26 cellular contexts compared by ENCODE assay signal in the genomic region with DNA sequence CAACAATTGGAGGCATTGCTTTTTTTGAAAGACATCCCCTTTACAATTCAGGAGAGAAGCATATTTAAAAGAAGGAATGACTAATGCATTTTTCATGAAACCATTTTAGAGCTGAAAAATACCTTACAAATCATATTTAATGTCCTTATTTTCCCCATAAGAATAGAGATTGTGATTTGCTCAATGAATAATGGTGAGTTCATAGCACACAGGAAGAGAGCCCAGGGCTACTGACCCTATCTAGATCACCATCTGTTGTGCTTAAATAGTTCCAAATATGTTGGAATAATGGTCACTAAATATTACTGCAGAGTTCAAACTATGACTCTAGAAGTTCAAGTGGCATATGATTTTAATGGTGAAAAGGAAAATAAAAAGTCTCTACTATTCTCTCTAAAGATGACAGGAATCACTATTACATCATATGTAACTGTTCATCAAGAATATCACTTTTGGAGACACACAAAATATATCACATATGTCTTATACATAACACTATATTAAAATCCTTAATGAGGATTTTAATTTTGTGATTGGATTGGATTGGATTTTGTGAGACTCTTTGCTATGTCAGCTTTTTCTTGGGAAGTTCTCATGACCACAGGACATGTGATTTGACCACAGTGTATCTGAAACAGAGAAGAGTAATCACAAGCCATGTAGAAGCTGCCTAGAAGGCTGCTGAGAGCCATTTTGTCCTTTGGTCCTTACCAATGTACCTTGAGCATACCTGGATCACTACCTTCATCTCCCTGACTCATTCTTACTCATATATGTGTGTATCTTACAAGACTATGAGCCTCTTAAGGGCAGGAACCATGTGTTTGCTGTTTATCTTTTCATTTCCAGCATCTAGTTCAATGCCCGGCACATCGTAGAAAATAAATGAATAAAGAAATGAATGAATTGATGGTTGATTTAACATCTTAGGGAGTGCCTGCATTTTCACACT. TPM values are rescaled to one million over a fixed set of nuclear protein-coding genes. Genes with fewer than 3 reads are reported as not detected.
A peak's percentile ranks its signal among the peaks of the same experiment; 100 is the strongest.
DNase-seq lines count a peak whose midpoint lies in the region; ATAC-seq and TF ChIP-seq lines count a peak whose summit lies in the region.
"Had no signal": no experiment of that assay in that cellular context is flagged by ENCODE, and none has a peak within 500 bp of the region (broad histone marks: within the 10 kb centered on the region; RNA-seq: fewer than 3 reads in every experiment).

No MANE protein-coding gene starts in this region.

- H3K23ac ChIP-seq in IMR-90 (ENCODE audit: low read depth, low read length) (no peak overlapping the region), mesenchymal stem cell (ENCODE audit: low read length in 2 of 2) (no peak overlapping the region)

- H3K9me1 ChIP-seq in IMR-90 (ENCODE audit: insufficient read depth, low read length): no peaks in the 10 kb centered on the region

- CTCF ChIA-PET in IMR-90 (lab: Yijun Ruan, JAX) (interaction anchor here (0.7 kb wide), 1 partner anchor 359 kb away, joined by 3 read pairs; no protein-coding TSS in a partner anchor), RWPE1 (lab: Yijun Ruan, JAX) (no interaction called here)

- H2AK5ac ChIP-seq in IMR-90 (ENCODE audit: low read depth, low read length): no peak overlapping the region
- H2AK5ac ChIP-seq in mesenchymal stem cell (ENCODE audit: low read length, severe bottlenecking): no peak overlapping the region

- in situ Hi-C loops in IMR-90 (cut with MboI; ENCODE audit: low sequenced_read_pairs) (no loop called here), brain microvascular endothelial cell (cut with HindIII; ENCODE audit: low pct_ligation_motif_present, low sequenced_read_pairs) (no loop called here)

- no peaks in the 10 kb centered on the region for H3K4me1 Mint-ChIP-seq in activated naive CD8-positive, alpha-beta T cell treated with anti-CD3 and anti-CD28 coated beads, Interleukin-2, amount 50 U/mL, for 24 hours
- H3K4me1 Mint-ChIP-seq: brain, nephron progenitor cell had no signal

- ATAC-seq in IMR-90 (ENCODE audit: low read depth) (no peak), omental fat pad (ENCODE audit: low FRiP score) (peak; percentile 31)
- ATAC-seq in activated naive CD8-positive, alpha-beta T cell treated with anti-CD3 and anti-CD28 coated beads, Interleukin-2, amount 50 U/mL, for 24 hours: no peak
- ATAC-seq: activated T-cell treated with anti-CD3 and anti-CD28 coated beads, Interleukin-2, amount 50 U/mL, for 4 hours; pancreas; Right ventricle myocardium inferior had no signal

- H3K4me3 ChIP-seq in IMR-90 (ENCODE audit: insufficient read depth, low read depth, low read length) (no peak overlapping the region), fibroblast of mammary gland (ENCODE audit: control insufficient read depth, low read depth, low read length) (no peak overlapping the region), mesenchymal stem cell (ENCODE audit: insufficient read depth in 1 of 2, low read depth in 1 of 2, low read length in 2 of 2) (no peak overlapping the region), brain microvascular endothelial cell (ENCODE audit: low read depth, low read length) (no peak overlapping the region)
- H3K4me3 ChIP-seq: esophagus squamous epithelium, pancreas, transverse colon had no signal

- H4K91ac ChIP-seq in IMR-90 (ENCODE audit: insufficient read depth, low read depth, low read length): no peak overlapping the region
- no peak overlapping the region for H4K91ac ChIP-seq in mesenchymal stem cell (ENCODE audit: low read length)

- no peak overlapping the region for H2BK15ac ChIP-seq in IMR-90 (ENCODE audit: low read depth, low read length)
- no peak overlapping the region for H2BK15ac ChIP-seq in mesenchymal stem cell (ENCODE audit: low read depth, poor library complexity, severe bottlenecking)

- H3K14ac ChIP-seq in IMR-90 (replicated peaks; ENCODE audit: low read depth, low read length) (no peak overlapping the region), mesenchymal stem cell (ENCODE audit: low read length in 2 of 2) (no peak overlapping the region)

- WGBS in IMR-90 (ENCODE audit: extremely low coverage in 2 of 2, insufficient read length in 1 of 2), 2 experiments: no CpG with 5 or more reads among the region's 2 CpGs
- 100% methylated on average over 2 of the region's 2 CpGs for WGBS in mesenchymal stem cell

- no peak for DNase-seq in IMR-90
- DNase-seq in RWPE1 (ENCODE audit: low spot score): peak; percentile 9
- peak; percentile 5 for DNase-seq in fibroblast of mammary gland (ENCODE audit: low read depth)
- DNase-seq in omental fat pad (ENCODE audit: low spot score): no peak
- DNase-seq in mesenchymal stem cell: no peak
- no peak for DNase-seq in brain microvascular endothelial cell
- DNase-seq in activated naive CD8-positive, alpha-beta T cell treated with anti-CD3 and anti-CD28 coated beads, Interleukin-2, amount 50 U/mL, for 24 hours: no peak
- DNase-seq: activated CD4-positive, alpha-beta T cell treated with anti-CD3 and anti-CD28 coated beads, Interleukin-2, amount 10 ng/mL, durations not matched to agents 7 days and 5 days; activated T-cell treated with anti-CD3 and anti-CD28 coated beads, Interleukin-2, amount 50 U/mL, for 4 hours; COR-L47; DND-41; effector CD8-positive, alpha-beta T cell; esophagus squamous epithelium; NCI-H1092; NCI-H187; NCI-H2171; NCI-H510A; nephron progenitor cell; pancreas; transverse colon; WERI-Rb-1 had no signal

- H3K36me3 Mint-ChIP-seq in activated naive CD8-positive, alpha-beta T cell treated with anti-CD3 and anti-CD28 coated beads, Interleukin-2, amount 50 U/mL, for 24 hours (ENCODE audit: low read depth): no peaks in the 10 kb centered on the region

- H3K27ac ChIP-seq in IMR-90 (ENCODE audit: insufficient read depth, low read length) (no peak overlapping the region), RWPE1 (no peak overlapping the region), mesenchymal stem cell (ENCODE audit: low read length, poor library complexity, severe bottlenecking) (no peak overlapping the region), brain microvascular endothelial cell (no peak overlapping the region)
- H3K27ac ChIP-seq: HL-60, pancreas, transverse colon, WERI-Rb-1 had no signal

- H3K4me1 ChIP-seq in IMR-90 (ENCODE audit: control insufficient read depth, insufficient read depth, low read length): no peaks in the 10 kb centered on the region
- H3K4me1 ChIP-seq in mesenchymal stem cell (ENCODE audit: control insufficient read depth, insufficient read depth, low read depth, low read length): no peaks in the 10 kb centered on the region
- H3K4me1 ChIP-seq: pancreas had no signal

- BruUV-seq in IMR-90 (replicated peaks; lab: Mats Ljungman, UMichigan): no TSS peak

- dilution Hi-C loops in IMR-90 (cut with HindIII; ENCODE audit: low sequenced_read_pairs, unreplicated experiment): no loop called here

- H3K4me2 ChIP-seq in IMR-90 (ENCODE audit: low read depth, low read length): no peak overlapping the region
- no peak overlapping the region for H3K4me2 ChIP-seq in mesenchymal stem cell (ENCODE audit: low read length, poor library complexity, severe bottlenecking)

- no peak overlapping the region for H2AK9ac ChIP-seq in IMR-90 (replicated peaks; ENCODE audit: low read depth, low read length, poor library complexity)

- H3K9me3 Mint-ChIP-seq in activated naive CD8-positive, alpha-beta T cell treated with anti-CD3 and anti-CD28 coated beads, Interleukin-2, amount 50 U/mL, for 24 hours: no peaks in the 10 kb centered on the region
- H3K9me3 Mint-ChIP-seq: activated CD4-positive, alpha-beta T cell treated with anti-CD3 and anti-CD28 coated beads, Interleukin-2, amount 10 ng/mL, durations not matched to agents 7 days and 5 days; activated T-cell treated with anti-CD3 and anti-CD28 coated beads, Interleukin-2, amount 50 U/mL, for 4 hours; brain; nephron progenitor cell had no signal

- intact Hi-C loops in IMR-90 (cut with micrococcal nuclease): no loop called here

- H3K9me3 ChIP-seq in IMR-90 (ENCODE audit: control insufficient read depth, insufficient read depth, low read length) (no peaks in the 10 kb centered on the region), mesenchymal stem cell (ENCODE audit: control insufficient read depth, low read length) (no peaks in the 10 kb centered on the region)
- H3K9me3 ChIP-seq: esophagus squamous epithelium, pancreas, transverse colon had no signal

- H3K18ac ChIP-seq in IMR-90 (ENCODE audit: low read depth, low read length) (no peak overlapping the region), mesenchymal stem cell (ENCODE audit: low read depth in 1 of 2, low read length in 2 of 2) (no peak overlapping the region)

- no peak for TF ChIP-seq RAD21 in IMR-90 (IDR thresholded peaks at IDR 0.05; ENCODE audit: low read length)

- H3K27me3 Mint-ChIP-seq in activated naive CD8-positive, alpha-beta T cell treated with anti-CD3 and anti-CD28 coated beads, Interleukin-2, amount 50 U/mL, for 24 hours: no peaks in the 10 kb centered on the region
- H3K27me3 Mint-ChIP-seq: activated CD4-positive, alpha-beta T cell treated with anti-CD3 and anti-CD28 coated beads, Interleukin-2, amount 10 ng/mL, durations not matched to agents 7 days and 5 days; brain had no signal

- no peak overlapping the region for H4K8ac ChIP-seq in IMR-90 (ENCODE audit: low read depth in 2 of 2, low read length in 2 of 2)
- no peak overlapping the region for H4K8ac ChIP-seq in mesenchymal stem cell (ENCODE audit: low read length)

- no peak overlapping the region for H2BK20ac ChIP-seq in IMR-90 (ENCODE audit: low read depth, low read length)

- H3K56ac ChIP-seq in IMR-90 (ENCODE audit: extremely low read depth, insufficient read depth, low read length): no peak overlapping the region

- H3K27me3 ChIP-seq in IMR-90 (ENCODE audit: control insufficient read depth, insufficient read depth, low read length) (no peaks in the 10 kb centered on the region; the same call in 1 of the 2 replicates), mesenchymal stem cell (ENCODE audit: control insufficient read depth in 1 of 2, insufficient read depth in 1 of 2, low read length in 2 of 2) (no peaks in the 10 kb centered on the region), brain microvascular endothelial cell (replicated peaks) (no peaks in the 10 kb centered on the region)
- H3K27me3 ChIP-seq: esophagus squamous epithelium, pancreas, transverse colon had no signal

- no peak for TF ChIP-seq POLR2A in IMR-90 (IDR thresholded peaks at IDR 0.05; ENCODE audit: low read depth, low read length)

- no peak overlapping the region for H2BK120ac ChIP-seq in IMR-90 (ENCODE audit: low read depth, low read length)
- H2BK120ac ChIP-seq in mesenchymal stem cell (ENCODE audit: low read depth, low read length): no peak overlapping the region

- no peak for TF ChIP-seq CTCF in IMR-90 (conservative IDR thresholded peaks at IDR 0.05; ENCODE audit: low read depth, low read length)
- no peak for TF ChIP-seq CTCF in RWPE1 (conservative IDR thresholded peaks at IDR 0.05; ENCODE audit: low read depth)
- no peak for TF ChIP-seq CTCF in fibroblast of mammary gland (conservative IDR thresholded peaks at IDR 0.05; ENCODE audit: control insufficient read depth, insufficient read depth, low read depth, low read length)
- TF ChIP-seq CTCF in omental fat pad (IDR thresholded peaks at IDR 0.05): no peak
- TF ChIP-seq CTCF in brain microvascular endothelial cell (IDR thresholded peaks at IDR 0.05; ENCODE audit: low read depth, low read length, missing control alignments): no peak

- H4K5ac ChIP-seq in IMR-90 (ENCODE audit: low read depth, low read length): no peak overlapping the region

- H2BK12ac ChIP-seq in mesenchymal stem cell (ENCODE audit: low read length in 2 of 2): no peak overlapping the region

- H4K20me1 ChIP-seq in IMR-90 (ENCODE audit: insufficient read depth, low read length): no peaks in the 10 kb centered on the region

- H3K9ac ChIP-seq in IMR-90 (ENCODE audit: low read depth, low read length) (no peak overlapping the region), mesenchymal stem cell (ENCODE audit: low read length) (no peak overlapping the region)

- H3K4me3 Mint-ChIP-seq in activated naive CD8-positive, alpha-beta T cell treated with anti-CD3 and anti-CD28 coated beads, Interleukin-2, amount 50 U/mL, for 24 hours: no peak overlapping the region
- H3K4me3 Mint-ChIP-seq: activated CD4-positive, alpha-beta T cell treated with anti-CD3 and anti-CD28 coated beads, Interleukin-2, amount 10 ng/mL, durations not matched to agents 7 days and 5 days; activated T-cell treated with anti-CD3 and anti-CD28 coated beads, Interleukin-2, amount 50 U/mL, for 4 hours; brain; nephron progenitor cell had no signal

- H2BK5ac ChIP-seq in IMR-90 (ENCODE audit: low read depth, low read length, poor library complexity, severe bottlenecking): no peak overlapping the region
- H2BK5ac ChIP-seq in mesenchymal stem cell (ENCODE audit: low read depth, low read length, poor library complexity, severe bottlenecking): no peak overlapping the region

- H2AFZ ChIP-seq in IMR-90 (replicated peaks; ENCODE audit: low read length, poor library complexity) (no peak overlapping the region), mesenchymal stem cell (ENCODE audit: low read depth, low read length) (no peak overlapping the region)

- no peak overlapping the region for H3K27ac Mint-ChIP-seq in activated naive CD8-positive, alpha-beta T cell treated with anti-CD3 and anti-CD28 coated beads, Interleukin-2, amount 50 U/mL, for 24 hours
- H3K27ac Mint-ChIP-seq: activated CD4-positive, alpha-beta T cell treated with anti-CD3 and anti-CD28 coated beads, Interleukin-2, amount 10 ng/mL, durations not matched to agents 7 days and 5 days; nephron progenitor cell had no signal

- POLR2A ChIA-PET in IMR-90 (lab: Charles Lee; ENCODE audit: unreplicated experiment) (no interaction called here), RWPE1 (lab: Yijun Ruan, JAX; ENCODE audit: low non-redundant PET) (no interaction called here)

- H3K79me1 ChIP-seq in IMR-90 (ENCODE audit: low read depth in 1 of 2, low read length in 2 of 2): no peaks in the 10 kb centered on the region
- H3K79me1 ChIP-seq in mesenchymal stem cell (replicated peaks; ENCODE audit: low read length, poor library complexity, severe bottlenecking): no peaks in the 10 kb centered on the region

- H3K4ac ChIP-seq in IMR-90 (ENCODE audit: low read depth, low read length): no peak overlapping the region
- no peak overlapping the region for H3K4ac ChIP-seq in mesenchymal stem cell (ENCODE audit: low read depth in 1 of 2, low read length in 2 of 2)

- H3K36me3 ChIP-seq in IMR-90 (ENCODE audit: control insufficient read depth, insufficient read depth, low read length) (no peaks in the 10 kb centered on the region), mesenchymal stem cell (ENCODE audit: control insufficient read depth in 1 of 2, insufficient read depth in 2 of 2, low read depth in 1 of 2, low read length in 2 of 2) (no peaks in the 10 kb centered on the region), brain microvascular endothelial cell (replicated peaks) (no peaks in the 10 kb centered on the region)
- H3K36me3 ChIP-seq: esophagus squamous epithelium, pancreas, transverse colon had no signal

RNA-seq across cellular contexts. Expression of gene SLC16A9, which starts 26.4 kb away (rescaled TPM):
- total RNA-seq in IMR-90 (2012; rRNA removed) (0.18 and 0.56 TPM in 2 replicates), omental fat pad (1 to 10 TPM in 1 of 4 donors, under 1 TPM in 3; 0.25 to 2.3 (median 0.77) TPM)
- polyA plus RNA-seq in IMR-90 (2012; rRNA removed): 0.11 and 0.26 TPM in 2 replicates
- polyA plus RNA-seq in IMR-90 (2012; cell fraction: cytosol; rRNA removed): 0.04 and 0.08 TPM in 2 replicates
- polyA plus RNA-seq in IMR-90 (2012; cell fraction: nucleus; rRNA removed; ENCODE audit: low replicate concordance): 0.07 TPM in 1 of 2 replicates, not detected in the other
- polyA plus RNA-seq in mesenchymal stem cell (2013, experiment 1 of 2): 0.11 TPM
- polyA plus RNA-seq in mesenchymal stem cell (2013, experiment 2 of 2): 0.10 TPM
- total RNA-seq: mononuclear cell, OCI-LY7 had no signal

Comparison
In these comparisons a context has a peak if more than half of its experiments do, and no peak if none do; other contexts are left out.
1. DNase-seq: peak in RWPE1 (single experiment) and fibroblast of mammary gland (single experiment); none in IMR-90 (single experiment), omental fat pad (single experiment), mesenchymal stem cell (single experiment), brain microvascular endothelial cell (single experiment) and activated naive CD8-positive, alpha-beta T cell treated with anti-CD3 and anti-CD28 coated beads, Interleukin-2, amount 50 U/mL, for 24 hours (single experiment).